In the genomic region with DNA sequence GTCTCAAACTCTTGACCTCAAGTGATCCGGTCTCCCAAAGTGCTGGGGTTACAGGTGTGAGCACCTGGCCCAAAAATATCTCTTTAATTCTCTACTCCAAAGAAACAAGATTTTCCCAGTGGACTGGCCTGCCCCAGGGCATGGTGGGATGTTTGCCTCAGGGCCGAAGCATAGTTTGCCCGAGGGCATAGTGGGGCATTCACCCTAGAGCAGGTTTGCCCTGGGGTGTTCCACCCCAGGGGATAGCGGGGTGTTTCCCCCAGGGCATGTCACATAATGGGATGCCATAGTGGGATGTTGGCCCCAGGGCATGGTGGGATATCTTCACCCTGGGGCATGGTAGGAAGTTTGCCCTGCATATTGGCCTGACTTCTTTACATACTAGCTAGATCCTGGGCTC, we compare ENCODE assay signal across 22 cellular contexts.
"Had no signal": no experiment of that assay in that cellular context is flagged by ENCODE, and none has a peak within 500 bp of the region (broad histone marks: within the 10 kb centered on the region; RNA-seq: fewer than 3 reads in every experiment).

No MANE protein-coding gene starts in this region.

- H3K27me3 ChIP-seq: gastrocnemius medialis, heart left ventricle, pancreas, right lobe of liver had no signal

- H3K27ac ChIP-seq: dorsolateral prefrontal cortex, gastrocnemius medialis, heart left ventricle, left ventricle myocardium inferior, pancreas, right lobe of liver, suprapubic skin had no signal

- ATAC-seq: gastrocnemius medialis; heart left ventricle; left colon; natural killer cell; pancreas; right lobe of liver; stimulated activated naive CD8-positive, alpha-beta T cell treated with anti-CD3 and anti-CD28 coated beads, Interleukin-15, amount 100 ng/mL, for 72 hours had no signal

- H3K9me3 ChIP-seq: gastrocnemius medialis, heart left ventricle, left ventricle myocardium inferior, pancreas, right lobe of liver, suprapubic skin had no signal

- DNase-seq: cerebellar nuclear complex; effector CD4-positive, alpha-beta T cell; gastrocnemius medialis; hippocampal formation; kidney glomerular epithelial cell; left colon; left ventricle myocardium inferior; natural killer cell; occipital lobe; pancreas; right lobe of liver; small intestine; stimulated activated CD4-positive, alpha-beta T cell treated with anti-CD3 and anti-CD28 coated beads, Interleukin-12 subunit alpha, Interleukin-12 subunit beta, amount 100 ng/mL, for 4 hours; stimulated activated CD4-positive, alpha-beta T cell treated with anti-CD3 and anti-CD28 coated beads, Interleukin-1b, Interleukin-23, amount 100 ng/mL, for 48 hours; stimulated activated CD4-positive, alpha-beta T cell treated with anti-CD3 and anti-CD28 coated beads, Interleukin-4, amount 100 ng/mL, for 1 hour; stimulated activated CD8-positive, alpha-beta memory T cell treated with anti-CD3 and anti-CD28 coated beads, Interleukin-4, amount 100 ng/mL, for 48 hours; stimulated activated naive CD4-positive, alpha-beta T cell; stimulated activated naive CD8-positive, alpha-beta T cell treated with anti-CD3 and anti-CD28 coated beads, Interleukin-15, amount 100 ng/mL, for 72 hours had no signal

- H3K4me3 ChIP-seq: dorsolateral prefrontal cortex, gastrocnemius medialis, heart left ventricle, left ventricle myocardium inferior, lung, pancreas, right lobe of liver, suprapubic skin had no signal

- H3K36me3 ChIP-seq: gastrocnemius medialis, heart left ventricle, left ventricle myocardium inferior, pancreas, right lobe of liver, suprapubic skin had no signal

- H3K4me1 ChIP-seq: gastrocnemius medialis, left ventricle myocardium inferior, pancreas, right lobe of liver, suprapubic skin had no signal
